Comparison of ENCODE assay signal across 8 cellular contexts in the genomic region with DNA sequence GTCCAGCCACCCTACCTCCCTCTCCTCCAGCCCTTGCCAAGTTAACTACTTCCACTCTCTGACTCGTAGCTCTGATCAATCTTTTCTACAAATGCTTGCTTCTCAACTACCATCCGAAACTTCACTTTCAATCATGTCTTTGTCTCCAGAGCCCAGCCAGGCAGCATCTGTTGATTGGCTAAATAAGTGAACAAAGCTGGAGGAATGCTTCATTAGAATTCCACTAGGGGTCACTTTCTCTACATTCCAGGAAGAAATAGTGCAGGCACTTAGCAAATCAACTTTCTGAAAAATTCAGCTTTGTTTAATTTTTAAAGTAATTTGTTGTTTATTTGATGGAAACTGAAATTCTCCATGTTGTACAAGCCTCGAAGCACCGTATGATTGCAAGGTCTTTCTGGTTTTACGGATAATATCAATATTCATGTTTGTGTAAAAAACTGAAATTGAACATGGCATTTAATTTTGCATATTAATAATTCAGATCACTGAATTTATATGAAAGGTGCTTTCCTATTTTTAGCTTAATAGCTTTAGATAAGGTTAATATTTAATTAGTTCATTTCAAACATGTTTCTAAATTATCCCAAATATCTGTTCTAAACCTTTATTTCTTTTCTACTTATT. TPM values are rescaled to one million over a fixed set of nuclear protein-coding genes. Genes with fewer than 3 reads are reported as not detected.
DNase-seq lines count a peak whose midpoint lies in the region; ATAC-seq, FAIRE-seq and TF ChIP-seq lines count a peak whose summit lies in the region.

No MANE protein-coding gene starts in this region.

- H3K36me3 ChIP-seq in OCI-LY7 (ENCODE audit: insufficient read depth, low read length) (no peaks in the 10 kb centered on the region), colonic mucosa (no peaks in the 10 kb centered on the region), left lung (no peaks in the 10 kb centered on the region)

- TF ChIP-seq CTCF in GM12865 (IDR thresholded peaks at IDR 0.05; ENCODE audit: insufficient read depth, low read depth, low read length, missing control alignments), result peak; percentile 33
- TF ChIP-seq CTCF in OCI-LY7 (conservative IDR thresholded peaks at IDR 0.05; ENCODE audit: low read length), result peak; percentile 84
- TF ChIP-seq CTCF in colonic mucosa (IDR thresholded peaks at IDR 0.05), result peak; percentile 59
- peak; percentile 62 to 64 for TF ChIP-seq CTCF in left lung (IDR thresholded peaks at IDR 0.05)

- no peaks in the 10 kb centered on the region for H3K9me2 ChIP-seq in OCI-LY7 (ENCODE audit: insufficient read depth, low read length)

- no peak overlapping the region for H3K4me2 ChIP-seq in OCI-LY7 (ENCODE audit: low read length)

- H3K4me3 ChIP-seq in GM12865 (ENCODE audit: low read depth, low read length) (no peak overlapping the region), OCI-LY7 (ENCODE audit: low read depth, low read length, poor library complexity, severe bottlenecking) (no peak overlapping the region), colonic mucosa (no peak overlapping the region), left lung (no peak overlapping the region)

- H3K27me3 ChIP-seq in colonic mucosa, result no peaks in the 10 kb centered on the region
- H3K27me3 ChIP-seq in left lung, result no peaks in the 10 kb centered on the region

- ATAC-seq in left lung, result peak; percentile 87
- ATAC-seq in GM21619 (IDR thresholded peaks at IDR 0.05; ENCODE audit: unreplicated experiment), result no peak
- ATAC-seq in HG02571 (IDR thresholded peaks at IDR 0.05; ENCODE audit: unreplicated experiment), result no peak

- H3K9me3 ChIP-seq in OCI-LY7 (ENCODE audit: low read length) (no peaks in the 10 kb centered on the region), colonic mucosa (no peaks in the 10 kb centered on the region), left lung (no peaks in the 10 kb centered on the region)

- peak; percentile 77 for DNase-seq in AG08395 (ENCODE audit: low spot score)
- peak; percentile 52 for DNase-seq in GM12865 (ENCODE audit: low read depth)
- DNase-seq in HTR-8/SVneo (ENCODE audit: insufficient read length, low spot score), result peak; percentile 40
- peak; percentile 62 for DNase-seq in OCI-LY7 (ENCODE audit: low spot score)
- DNase-seq in colonic mucosa, result no peak
- no peak for DNase-seq in left lung

- no peaks in the 10 kb centered on the region for H3K79me2 ChIP-seq in OCI-LY7 (ENCODE audit: insufficient read depth, low read depth, low read length)

- intact Hi-C loops in OCI-LY7 (cut with micrococcal nuclease; ENCODE audit: unreplicated experiment), result loop anchor here (1.0 to 10.0 kb wide), 3 partner anchors 135 to 437 kb away; no protein-coding TSS in a partner anchor
- intact Hi-C loops in colonic mucosa (cut with DNase I), result loop anchor here (2.0 to 5.0 kb wide), 2 partner anchors 139 to 422 kb away; no protein-coding TSS in a partner anchor
- intact Hi-C loops in left lung (cut with DNase I), result loop anchor here in 1 of 2 donors (10.0 kb wide), 1 partner anchor 135 kb away; no protein-coding TSS in a partner anchor

- POLR2A ChIA-PET in OCI-LY7 (lab: Charles Lee), result interaction anchor here (0.7 to 1.9 kb wide), 4 partner anchors 33 to 341 kb away, joined by 3 to 8 read pairs (median 4); partner anchors contain the start of gene HELB

- H4K20me1 ChIP-seq in OCI-LY7 (ENCODE audit: insufficient read depth, low read length), result no peaks in the 10 kb centered on the region

- H3K27ac ChIP-seq in OCI-LY7 (ENCODE audit: low read depth, low read length, poor library complexity, severe bottlenecking), result no peak overlapping the region
- no peak overlapping the region for H3K27ac ChIP-seq in colonic mucosa
- peak overlapping the region in 1 of 2 donors; percentile 83 for H3K27ac ChIP-seq in left lung

- no peak overlapping the region for H3K9ac ChIP-seq in colonic mucosa (ENCODE audit: low read depth in 2 of 2, low read length in 2 of 2)

- H3K4me1 ChIP-seq in OCI-LY7 (ENCODE audit: insufficient read depth, low read length, poor library complexity, severe bottlenecking) (peaks cover 32% of the 10 kb centered on the region), colonic mucosa (no peaks in the 10 kb centered on the region), left lung (peaks cover 0 to 28% of the 10 kb centered on the region in 2 donors)

- no TSS peak for BruUV-seq in OCI-LY7 (replicated peaks; lab: Mats Ljungman, UMichigan)

- CTCF ChIA-PET in OCI-LY7 (lab: Charles Lee; ENCODE audit: unreplicated experiment), result no interaction called here

- H2AFZ ChIP-seq in OCI-LY7 (ENCODE audit: low read length), result peak overlapping the region; percentile 46

- no peak for FAIRE-seq in HTR-8/SVneo (lab: Jason Lieb, UNC)

RNA-seq across cellular contexts. Expression of gene HELB, which starts 32.4 kb away (rescaled TPM):
- total RNA-seq in OCI-LY7 (2014; rRNA removed; shearing (Covaris generic)), result 3.8 and 6.0 TPM in 2 replicates
- total RNA-seq in OCI-LY7 (2022) (7.5 and 8.1 TPM in 2 replicates), colonic mucosa (1 to 10 TPM; 4.5 to 5.2 TPM), left lung (1 to 10 TPM; 3.8 to 6.4 TPM)

Comparison
In these comparisons a context has a peak if more than half of its experiments do, and no peak if none do; other contexts are left out.
1. DNase-seq: peak in AG08395 (single experiment), GM12865 (single experiment), HTR-8/SVneo (single experiment) and OCI-LY7 (single experiment); none in colonic mucosa (single experiment) and left lung (0 of 2).
2. CTCF ChIP-seq: peak in every context shown above with its lines; median percentile 84 in OCI-LY7; 63 in left lung; 59 in colonic mucosa; 33 in GM12865.